20 cellular contexts compared by ENCODE assay signal in genomic region chr11:115146425-115146824, GRCh38.
"Had no signal": no experiment of that assay in that cellular context is flagged by ENCODE, and none has a peak within 500 bp of the region (broad histone marks: within the 10 kb centered on the region; RNA-seq: fewer than 3 reads in every experiment).

No MANE protein-coding gene starts in this region.

- H3K4me3 Mint-ChIP-seq: activated CD4-positive, alpha-beta memory T cell treated with anti-CD3 and anti-CD28 coated beads, Interleukin-2, amount 10 ng/mL, durations not matched to agents 7 days and 5 days; activated naive CD8-positive, alpha-beta T cell treated with anti-CD3 and anti-CD28 coated beads for 36 hours; activated T-cell treated with anti-CD3 and anti-CD28 coated beads, Interleukin-2, amount 50 U/mL, for 4 hours; endodermal cell; naive B cell; T-cell had no signal

- H3K27me3 Mint-ChIP-seq: activated CD4-positive, alpha-beta memory T cell treated with anti-CD3 and anti-CD28 coated beads, Interleukin-2, amount 10 ng/mL, durations not matched to agents 7 days and 5 days had no signal

- H3K36me3 ChIP-seq: breast epithelium, gastroesophageal sphincter, ovary, stomach, upper lobe of left lung had no signal

- H3K27ac Mint-ChIP-seq: activated CD4-positive, alpha-beta memory T cell treated with anti-CD3 and anti-CD28 coated beads, Interleukin-2, amount 10 ng/mL, durations not matched to agents 7 days and 5 days; activated naive CD8-positive, alpha-beta T cell treated with anti-CD3 and anti-CD28 coated beads for 36 hours; endodermal cell; naive B cell; T-cell had no signal

- H3K4me3 ChIP-seq: breast epithelium, dorsolateral prefrontal cortex, gastroesophageal sphincter, ovary, stomach, testis, upper lobe of left lung had no signal

- H3K9me3 Mint-ChIP-seq: activated T-cell treated with anti-CD3 and anti-CD28 coated beads, Interleukin-2, amount 50 U/mL, for 4 hours; endodermal cell had no signal

- H3K36me3 Mint-ChIP-seq: activated naive CD8-positive, alpha-beta T cell treated with anti-CD3 and anti-CD28 coated beads for 36 hours; naive B cell; T-cell had no signal

- H3K4me1 Mint-ChIP-seq: activated CD4-positive, alpha-beta memory T cell treated with anti-CD3 and anti-CD28 coated beads, Interleukin-2, amount 10 ng/mL, durations not matched to agents 7 days and 5 days; activated naive CD8-positive, alpha-beta T cell treated with anti-CD3 and anti-CD28 coated beads for 36 hours; T-cell had no signal

- H3K9me3 ChIP-seq: breast epithelium, gastroesophageal sphincter, ovary, stomach, testis, upper lobe of left lung had no signal

- FAIRE-seq: islet of Langerhans had no signal

- H3K27me3 ChIP-seq: breast epithelium, ovary, testis, upper lobe of left lung had no signal

- DNase-seq: activated CD4-positive, alpha-beta memory T cell treated with anti-CD3 and anti-CD28 coated beads, Interleukin-2, amount 10 ng/mL, durations not matched to agents 7 days and 5 days; activated gamma-delta T cell; activated naive CD8-positive, alpha-beta T cell treated with anti-CD3 and anti-CD28 coated beads for 36 hours; activated T-cell treated with anti-CD3 and anti-CD28 coated beads, Interleukin-2, amount 50 U/mL, for 4 hours; anterior cingulate cortex; dorsolateral prefrontal cortex; endodermal cell; erythroblast; mammary epithelial cell; naive B cell; ovary; stomach; T-cell; testis; upper lobe of left lung had no signal

- ATAC-seq: activated T-cell treated with anti-CD3 and anti-CD28 coated beads, Interleukin-2, amount 50 U/mL, for 4 hours; gastroesophageal sphincter; sciatic nerve; T-cell had no signal

- H3K27ac ChIP-seq: breast epithelium, dorsolateral prefrontal cortex, gastroesophageal sphincter, ovary, stomach, testis, upper lobe of left lung, VCaP had no signal

- H3K4me1 ChIP-seq: breast epithelium, gastroesophageal sphincter, stomach, testis, upper lobe of left lung had no signal
